In genomic region chr7:30453859-30454258, GRCh38 we compare ENCODE assay signal across 21 cellular contexts. TPM values are rescaled to one million over a fixed set of nuclear protein-coding genes. Genes with fewer than 3 reads are reported as not detected.
DNase-seq lines count a peak whose midpoint lies in the region; ATAC-seq and TF ChIP-seq lines count a peak whose summit lies in the region.
"Had no signal": no experiment of that assay in that cellular context is flagged by ENCODE, and none has a peak within 500 bp of the region (broad histone marks: within the 10 kb centered on the region; RNA-seq: fewer than 3 reads in every experiment).

No MANE protein-coding gene starts in this region.

- TF ChIP-seq CTCF in A673 (conservative IDR thresholded peaks at IDR 0.05; ENCODE audit: low read depth, low read length): no peak

- CTCF ChIA-PET in A673 (lab: Charles Lee): no interaction called here

- BruUV-seq in A673 (replicated peaks; lab: Mats Ljungman, UMichigan): no TSS peak

- H3K9me3 ChIP-seq in A673 (ENCODE audit: low read depth, low read length, poor library complexity, severe bottlenecking): no peaks in the 10 kb centered on the region
- H3K9me3 ChIP-seq: Peyer's patch had no signal

- no peaks in the 10 kb centered on the region for H3K27me3 ChIP-seq in A673 (replicated peaks; ENCODE audit: insufficient read depth, low read depth, low read length, poor library complexity)
- H3K27me3 ChIP-seq: neural progenitor cell, Peyer's patch had no signal

- H3K36me3 ChIP-seq in A673 (ENCODE audit: insufficient read depth, low read length, poor library complexity, severe bottlenecking): no peaks in the 10 kb centered on the region
- H3K36me3 ChIP-seq: neural progenitor cell had no signal

- H3K4me1 ChIP-seq in A673 (ENCODE audit: insufficient read depth, low read length, poor library complexity, severe bottlenecking): peaks cover 10% of the 10 kb centered on the region
- H3K4me1 ChIP-seq: neural progenitor cell had no signal

- no peak overlapping the region for H3K27ac ChIP-seq in A673 (ENCODE audit: low read depth, low read length, poor library complexity, severe bottlenecking)
- H3K27ac ChIP-seq: C4-2B, neural progenitor cell, Peyer's patch had no signal

- H3K4me3 ChIP-seq in A673 (ENCODE audit: low read depth, low read length, poor library complexity, severe bottlenecking): no peak overlapping the region
- H3K4me3 ChIP-seq: neural progenitor cell, Peyer's patch had no signal

- ATAC-seq in GM21447 (IDR thresholded peaks at IDR 0.05; ENCODE audit: unreplicated experiment): no peak
- ATAC-seq: left lobe of liver had no signal

- peak; percentile 61 for DNase-seq in A673 (ENCODE audit: low spot score)
- peak; percentile 25 for DNase-seq in NCI-H2171 (lab: John Stamatoyannopoulos, UW)
- DNase-seq in fibroblast of gingiva (ENCODE audit: low read depth): peak; percentile 47
- DNase-seq in myocyte (ENCODE audit: low read depth): peak; percentile 49
- DNase-seq in stimulated activated CD4-positive, alpha-beta T cell treated with anti-CD3 and anti-CD28 coated beads, Interleukin-2, amount 100 ng/mL, for 24 hours: no peak
- no peak for DNase-seq in DMS153 treated with DMSO at 0.1 percent for 48 hours (lab: John Stamatoyannopoulos, UW; ENCODE audit: unreplicated experiment)
- no peak for DNase-seq in NK-92 (lab: John Stamatoyannopoulos, UW; ENCODE audit: unreplicated experiment)
- DNase-seq: activated CD4-positive, alpha-beta T cell treated with anti-CD3 and anti-CD28 coated beads, Interleukin-2, amount 50 U/mL, for 48 hours; activated gamma-delta T cell treated with Interleukin-2 at 50 U/mL for 16 hours; amygdala; central memory CD4-positive, alpha-beta T cell; GDM1; KG1; MV-4-11; NCI-H187; NCI-H446 had no signal

- intact Hi-C loops in A673 (cut with micrococcal nuclease; ENCODE audit: unreplicated experiment): no loop called here

- POLR2A ChIA-PET in A673 (lab: Charles Lee; ENCODE audit: low non-redundant PET): no interaction called here

RNA-seq across cellular contexts. Expression of gene NOD1, which starts 24.7 kb away (rescaled TPM):
- total RNA-seq in A673 (2021) (2.0 and 2.3 TPM in 2 replicates), myocyte (12.0 and 14.1 TPM in 2 replicates)
- 7.5 TPM for polyA plus RNA-seq in myocyte (2012)

RNA-seq across cellular contexts. Expression of gene GGCT, which starts 50.8 kb away (rescaled TPM):
- 63.5 and 66.0 TPM in 2 replicates for total RNA-seq in A673 (2021)
- 33.5 and 38.2 TPM in 2 replicates for total RNA-seq in myocyte
- 48.3 TPM for polyA plus RNA-seq in myocyte (2012)

Comparison
In these comparisons a context has a peak if more than half of its experiments do, and no peak if none do; other contexts are left out.
1. DNase-seq: peak in A673 (single experiment), NCI-H2171 (single experiment), fibroblast of gingiva (single experiment) and myocyte (single experiment); none in stimulated activated CD4-positive, alpha-beta T cell treated with anti-CD3 and anti-CD28 coated beads, Interleukin-2, amount 100 ng/mL, for 24 hours (0 of 2), DMS153 treated with DMSO at 0.1 percent for 48 hours (single experiment) and NK-92 (single experiment).